29 cellular contexts compared by ENCODE assay signal in the genomic region with DNA sequence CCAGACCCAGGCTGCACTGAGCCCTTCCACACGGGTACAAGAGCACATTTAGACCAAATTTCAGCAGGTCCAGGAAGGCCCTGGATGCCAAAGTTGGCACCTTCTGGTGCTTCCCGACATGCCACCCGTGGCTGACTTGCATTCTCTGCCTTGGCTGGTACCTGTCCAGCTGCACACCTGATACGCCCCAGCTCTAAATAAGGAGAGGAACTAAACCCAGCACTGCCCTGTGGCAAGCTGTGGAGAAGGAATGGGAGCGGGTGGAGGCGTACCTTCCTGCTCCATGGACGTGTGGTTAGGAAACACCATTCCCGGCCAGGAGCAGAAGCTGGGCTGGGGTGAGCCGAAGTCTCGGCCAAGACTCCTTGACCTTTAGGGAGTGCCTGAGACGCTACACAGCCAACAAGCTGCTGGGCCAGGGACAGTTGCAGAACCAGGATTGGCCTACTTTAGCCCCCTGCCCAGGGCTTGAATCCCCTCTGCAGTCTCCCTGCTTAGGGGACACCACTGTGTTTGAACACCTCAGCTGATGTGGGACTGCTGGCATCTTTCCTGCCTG.
DNase-seq lines count a peak whose midpoint lies in the region; ATAC-seq and TF ChIP-seq lines count a peak whose summit lies in the region.
"Had no signal": no experiment of that assay in that cellular context is flagged by ENCODE, and none has a peak within 500 bp of the region (broad histone marks: within the 10 kb centered on the region; RNA-seq: fewer than 3 reads in every experiment).

No MANE protein-coding gene starts in this region.

- H3K4me1 ChIP-seq in GM23338 (ENCODE audit: insufficient read depth) (peaks cover 14% of the 10 kb centered on the region), gastrocnemius medialis (peaks cover 50 to 56% of the 10 kb centered on the region in 2 donors), ovary (ENCODE audit: insufficient read depth) (no peaks in the 10 kb centered on the region)

- WGBS in ovary, 3 donors: 54 to 64% (median 58%) methylated on average over 11 of the region's 11 CpGs

- H3K4me1 Mint-ChIP-seq in GM23338 (peaks cover 46% of the 10 kb centered on the region), natural killer cell (peaks cover 57 to 73% of the 10 kb centered on the region in 2 donors)

- POLR2A ChIA-PET in GM10248 (lab: Yijun Ruan, JAX): no interaction called here

- CTCF ChIA-PET in GM10248 (lab: Yijun Ruan, JAX): interaction anchor here (0.9 to 1.6 kb wide), 5 partner anchors 9 to 42 kb away, joined by 3 to 4 read pairs (median 4); no protein-coding TSS in a partner anchor

- TF ChIP-seq EP300 in ovary (IDR thresholded peaks at IDR 0.05): no peak

- H3K4me3 ChIP-seq in GM23338 (no peak overlapping the region), epithelial cell of esophagus (ENCODE audit: low read length) (no peak overlapping the region), gastrocnemius medialis (peak overlapping the region in 1 of 4 donors; percentile 46), ovary (no peak overlapping the region)
- H3K4me3 ChIP-seq: pancreas had no signal

- peak overlapping the region; percentile 92 for H2AFZ ChIP-seq in GM23338

- no peaks in the 10 kb centered on the region for H3K9me3 ChIP-seq in gastrocnemius medialis
- H3K9me3 ChIP-seq in ovary: no peaks in the 10 kb centered on the region
- H3K9me3 ChIP-seq: pancreas, right atrium auricular region had no signal

- H3F3A ChIP-seq in GM23338 (replicated peaks; ENCODE audit: low read depth): no peaks in the 10 kb centered on the region

- H3K79me2 ChIP-seq in GM23338 (replicated peaks; ENCODE audit: insufficient read depth): no peaks in the 10 kb centered on the region

- ATAC-seq in GM23338 (no peak), natural killer cell (no peak), gastrocnemius medialis (peak in 1 of 2 donors; percentile 42), GM21737 (IDR thresholded peaks at IDR 0.05; ENCODE audit: unreplicated experiment) (no peak), left colon (no peak)
- ATAC-seq: pancreas; PC-3; Right ventricle myocardium inferior; SK-N-SH treated with all-trans-retinoic acid at 6 μM for 48 hours; stimulated activated effector memory CD8-positive, alpha-beta T cell treated with anti-CD3 and anti-CD28 coated beads, Interleukin-12 subunit alpha, Interleukin-12 subunit beta, amount 100 ng/mL, for 72 hours had no signal

- H3K4me3 Mint-ChIP-seq in GM23338 (no peak overlapping the region; the same call in 2 of the 3 replicates), natural killer cell (peak overlapping the region; percentile 84)
- H3K4me3 Mint-ChIP-seq: central memory CD8-positive, alpha-beta T cell; memory B cell; stimulated activated effector memory CD8-positive, alpha-beta T cell treated with anti-CD3 and anti-CD28 coated beads, Interleukin-12 subunit alpha, Interleukin-12 subunit beta, amount 100 ng/mL, for 72 hours had no signal

- intact Hi-C loops in natural killer cell (cut with micrococcal nuclease) (no loop called here), gastrocnemius medialis (cut with DNase I; ENCODE audit: low total_unique reads) (loop anchor here (5.0 kb wide), 1 partner anchor 124 kb away; a partner anchor contains a TSS), ovary (cut with DNase I) (no loop called here), left colon (cut with DNase I, micrococcal nuclease) (no loop called here)

- TF ChIP-seq CTCF in GM23338 (conservative IDR thresholded peaks at IDR 0.05; ENCODE audit: low read depth in 2 of 2): no peak
- no peak for TF ChIP-seq CTCF in epithelial cell of esophagus (IDR thresholded peaks at IDR 0.05; ENCODE audit: insufficient read depth, low read depth, low read length, missing control alignments)
- TF ChIP-seq CTCF in natural killer cell (IDR thresholded peaks at IDR 0.05): no peak
- TF ChIP-seq CTCF in gastrocnemius medialis (IDR thresholded peaks at IDR 0.05 in 4 of 5, conservative IDR thresholded peaks at IDR 0.05 in 1 of 5): no peak
- no peak for TF ChIP-seq CTCF in ovary (IDR thresholded peaks at IDR 0.05)
- TF ChIP-seq CTCF in GM10248 (IDR thresholded peaks at IDR 0.05; ENCODE audit: control extremely low read depth, extremely low read depth, low read depth, missing control alignments): no peak

- no peaks in the 10 kb centered on the region for H3K36me3 Mint-ChIP-seq in GM23338 (ENCODE audit: low read depth)
- H3K36me3 Mint-ChIP-seq in natural killer cell: no peaks in the 10 kb centered on the region
- H3K36me3 Mint-ChIP-seq: memory B cell, type B pancreatic cell had no signal

- DNase-seq in GM23338 (ENCODE audit: low spot score): no peak
- DNase-seq in epithelial cell of esophagus (ENCODE audit: low read depth): peak; percentile 32
- DNase-seq in natural killer cell: no peak
- DNase-seq in gastrocnemius medialis: peak in 1 of 2 donors; percentile 86
- DNase-seq in ovary: no peak
- DNase-seq in GM10248 (ENCODE audit: extremely low spot score): no peak
- DNase-seq in left colon: no peak
- DNase-seq: activated CD4-positive, CD25-positive, alpha-beta regulatory T cell treated with anti-CD3 and anti-CD28 coated beads, Interleukin-2, amount 50 U/mL, for 72 hours; activated effector memory CD4-positive, alpha-beta T cell treated with anti-CD3 and anti-CD28 coated beads, Interleukin-2, amount 50 U/mL, for 16 hours; activated T-cell treated with anti-CD3 and anti-CD28 coated beads for 4 hours; Calu3; GOT3; NCI-H1048; NCI-H1694 treated with DMSO at 0.1 percent for 48 hours; NK-92 treated with Interleukin-12 subunit alpha and Interleukin-12 subunit beta, amount 100 ng/mL, for 24 hours; pancreas; PC-3; stimulated activated CD4-positive, alpha-beta T cell treated with anti-CD3 and anti-CD28 coated beads, Interleukin-12 subunit alpha, Interleukin-12 subunit beta, amount 100 ng/mL, for 4 hours; stimulated activated CD4-positive, alpha-beta T cell treated with anti-CD3 and anti-CD28 coated beads, Interleukin-4, amount 100 ng/mL, for 24 hours; T-helper 2 cell had no signal

- H3K36me3 ChIP-seq in GM23338 (ENCODE audit: insufficient read depth): no peaks in the 10 kb centered on the region
- H3K36me3 ChIP-seq in gastrocnemius medialis: no peaks in the 10 kb centered on the region
- no peaks in the 10 kb centered on the region for H3K36me3 ChIP-seq in ovary
- H3K36me3 ChIP-seq: pancreas, right atrium auricular region had no signal

- H3K9me3 Mint-ChIP-seq in GM23338: no peaks in the 10 kb centered on the region
- H3K9me3 Mint-ChIP-seq in natural killer cell: no peaks in the 10 kb centered on the region
- H3K9me3 Mint-ChIP-seq: central memory CD8-positive, alpha-beta T cell; dendritic cell treated with granulocyte-macrophage colony-stimulating factor and Interleukin-4, amounts not matched to agents 40 ng/mL and 50 ng/mL, for 4 days; memory B cell; stimulated activated effector memory CD8-positive, alpha-beta T cell treated with anti-CD3 and anti-CD28 coated beads, Interleukin-12 subunit alpha, Interleukin-12 subunit beta, amount 100 ng/mL, for 72 hours; type B pancreatic cell had no signal

- no peaks in the 10 kb centered on the region for H3K9me2 ChIP-seq in GM23338 (ENCODE audit: insufficient read depth)

- H3K27ac Mint-ChIP-seq in GM23338: no peak overlapping the region
- H3K27ac Mint-ChIP-seq in natural killer cell: peak overlapping the region in 1 of 2 donors; percentile 50
- H3K27ac Mint-ChIP-seq: dendritic cell treated with granulocyte-macrophage colony-stimulating factor and Interleukin-4, amounts not matched to agents 40 ng/mL and 50 ng/mL, for 4 days; memory B cell; stimulated activated effector memory CD8-positive, alpha-beta T cell treated with anti-CD3 and anti-CD28 coated beads, Interleukin-12 subunit alpha, Interleukin-12 subunit beta, amount 100 ng/mL, for 72 hours; type B pancreatic cell had no signal

- H3K27me3 ChIP-seq in GM23338 (ENCODE audit: insufficient read depth) (no peaks in the 10 kb centered on the region), gastrocnemius medialis (no peaks in the 10 kb centered on the region), ovary (no peaks in the 10 kb centered on the region)
- H3K27me3 ChIP-seq: pancreas, right atrium auricular region had no signal

- H3K27ac ChIP-seq in GM23338 (ENCODE audit: low read depth): no peak overlapping the region
- H3K27ac ChIP-seq in gastrocnemius medialis: peak overlapping the region; percentile 90 to 96 (median 94)
- no peak overlapping the region for H3K27ac ChIP-seq in ovary
- H3K27ac ChIP-seq: pancreas had no signal

- in situ Hi-C loops in gastrocnemius medialis (cut with MboI; ENCODE audit: low sequenced_read_pairs in 4 of 4): no loop called here

- no peaks in the 10 kb centered on the region for H4K20me1 ChIP-seq in GM23338 (replicated peaks; ENCODE audit: insufficient read depth)

- peaks cover 19% of the 10 kb centered on the region for H3K27me3 Mint-ChIP-seq in GM23338 (ENCODE audit: insufficient read depth, low read depth, poor library complexity)
- peaks cover 0 to 32% of the 10 kb centered on the region in 2 donors for H3K27me3 Mint-ChIP-seq in natural killer cell (ENCODE audit: low read depth in 2 of 2)
- H3K27me3 Mint-ChIP-seq: central memory CD8-positive, alpha-beta T cell had no signal

- no peak overlapping the region; the same call in 1 of the 2 replicates for H3K4me2 ChIP-seq in GM23338

- TF ChIP-seq POLR2A in gastrocnemius medialis (IDR thresholded peaks at IDR 0.05) (no peak), ovary (IDR thresholded peaks at IDR 0.05) (no peak)

TF ChIP-seq in GM23338, 12 proteins besides CTCF, POLR2A, EP300 and RAD21 (continues in another document):
- TF ChIP-seq, protein P1, sequence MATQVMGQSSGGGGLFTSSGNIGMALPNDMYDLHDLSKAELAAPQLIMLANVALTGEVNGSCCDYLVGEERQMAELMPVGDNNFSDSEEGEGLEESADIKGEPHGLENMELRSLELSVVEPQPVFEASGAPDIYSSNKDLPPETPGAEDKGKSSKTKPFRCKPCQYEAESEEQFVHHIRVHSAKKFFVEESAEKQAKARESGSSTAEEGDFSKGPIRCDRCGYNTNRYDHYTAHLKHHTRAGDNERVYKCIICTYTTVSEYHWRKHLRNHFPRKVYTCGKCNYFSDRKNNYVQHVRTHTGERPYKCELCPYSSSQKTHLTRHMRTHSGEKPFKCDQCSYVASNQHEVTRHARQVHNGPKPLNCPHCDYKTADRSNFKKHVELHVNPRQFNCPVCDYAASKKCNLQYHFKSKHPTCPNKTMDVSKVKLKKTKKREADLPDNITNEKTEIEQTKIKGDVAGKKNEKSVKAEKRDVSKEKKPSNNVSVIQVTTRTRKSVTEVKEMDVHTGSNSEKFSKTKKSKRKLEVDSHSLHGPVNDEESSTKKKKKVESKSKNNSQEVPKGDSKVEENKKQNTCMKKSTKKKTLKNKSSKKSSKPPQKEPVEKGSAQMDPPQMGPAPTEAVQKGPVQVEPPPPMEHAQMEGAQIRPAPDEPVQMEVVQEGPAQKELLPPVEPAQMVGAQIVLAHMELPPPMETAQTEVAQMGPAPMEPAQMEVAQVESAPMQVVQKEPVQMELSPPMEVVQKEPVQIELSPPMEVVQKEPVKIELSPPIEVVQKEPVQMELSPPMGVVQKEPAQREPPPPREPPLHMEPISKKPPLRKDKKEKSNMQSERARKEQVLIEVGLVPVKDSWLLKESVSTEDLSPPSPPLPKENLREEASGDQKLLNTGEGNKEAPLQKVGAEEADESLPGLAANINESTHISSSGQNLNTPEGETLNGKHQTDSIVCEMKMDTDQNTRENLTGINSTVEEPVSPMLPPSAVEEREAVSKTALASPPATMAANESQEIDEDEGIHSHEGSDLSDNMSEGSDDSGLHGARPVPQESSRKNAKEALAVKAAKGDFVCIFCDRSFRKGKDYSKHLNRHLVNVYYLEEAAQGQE (IDR thresholded peaks at IDR 0.05; ENCODE audit: unreplicated experiment): no peak

Comparison
In these comparisons a context has a peak if more than half of its experiments do, and no peak if none do; other contexts are left out.
1. H3K27ac ChIP-seq: peak in gastrocnemius medialis (4 of 4); none in GM23338 (single experiment) and ovary (0 of 2).